ENCODE assay signal across 10 cellular contexts in the genomic region with DNA sequence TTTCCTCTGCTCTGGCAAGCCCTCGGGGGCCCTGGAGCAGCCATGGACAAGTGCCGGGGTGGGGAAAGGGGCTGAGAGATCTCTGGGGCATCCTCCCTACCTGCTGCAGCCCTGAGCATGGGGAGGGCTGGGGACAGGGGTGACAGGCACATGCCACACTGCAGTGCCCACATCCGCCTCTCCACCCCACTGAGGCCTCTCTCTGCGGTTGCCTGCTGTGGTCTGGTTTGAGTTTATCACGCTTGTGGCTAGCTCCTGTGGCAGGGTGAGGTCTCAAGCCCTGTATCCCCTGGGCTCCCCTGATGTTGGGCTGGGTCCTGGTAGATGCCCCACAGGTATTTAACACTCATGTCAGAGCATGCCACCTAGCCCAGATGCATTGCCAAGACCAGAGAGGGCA. TPM values are rescaled to one million over a fixed set of nuclear protein-coding genes. Genes with fewer than 3 reads are reported as not detected.
DNase-seq lines count a peak whose midpoint lies in the region; ATAC-seq and TF ChIP-seq lines count a peak whose summit lies in the region.
"Had no signal": no experiment of that assay in that cellular context is flagged by ENCODE, and none has a peak within 500 bp of the region (broad histone marks: within the 10 kb centered on the region; RNA-seq: fewer than 3 reads in every experiment).

No MANE protein-coding gene starts in this region.

- H3K4me3 Mint-ChIP-seq in CD4-positive, alpha-beta memory T cell = peak overlapping the region in 7 of 8 donors; percentile 17 to 81 (median 70)
- H3K4me3 Mint-ChIP-seq: HFFc6 had no signal

- DNase-seq in CD4-positive, alpha-beta memory T cell = peak; percentile 74 to 79 (median 78)
- DNase-seq in MV-4-11 (lab: John Stamatoyannopoulos, UW) (peak; percentile 79), activated T-cell treated with anti-CD3 and anti-CD28 coated beads for 1 hour (ENCODE audit: low read depth) (peak; percentile 40), spleen (peak; percentile 91), GM10248 (ENCODE audit: extremely low spot score) (no peak), Ammon's horn (ENCODE audit: low spot score) (no peak), NCI-H1092 treated with DMSO at 0.1 percent for 48 hours (lab: John Stamatoyannopoulos, UW) (no peak)
- DNase-seq: HFFc6, NCI-H524 had no signal

- CTCF ChIA-PET in CD4-positive, alpha-beta memory T cell (lab: Charles Lee; ENCODE audit: partially characterized antibody) = interaction anchor here (1.1 to 8.8 kb wide), 2 partner anchors 66 to 170 kb away, joined by 3 to 58 read pairs; no protein-coding TSS in a partner anchor
- CTCF ChIA-PET in GM10248 (lab: Yijun Ruan, JAX) = interaction anchor here (1.5 kb wide), 1 partner anchor 10 kb away, joined by 3 read pairs; no protein-coding TSS in a partner anchor

- H3K27me3 Mint-ChIP-seq in CD4-positive, alpha-beta memory T cell = peaks cover 0 to 4% of the 10 kb centered on the region in 2 donors

- no peaks in the 10 kb centered on the region for H3K36me3 Mint-ChIP-seq in CD4-positive, alpha-beta memory T cell

- no peak for TF ChIP-seq POLR2A in spleen (IDR thresholded peaks at IDR 0.05)

- POLR2A ChIA-PET in CD4-positive, alpha-beta memory T cell (lab: Charles Lee; ENCODE audit: partially characterized antibody) = interaction anchor here (1.0 to 4.0 kb wide), 8 partner anchors 9 to 77 kb away, joined by 3 to 22 read pairs (median 5); a partner anchor contains a TSS
- POLR2A ChIA-PET in GM10248 (lab: Yijun Ruan, JAX) = no interaction called here

- no peak for ATAC-seq in HG02610 (IDR thresholded peaks at IDR 0.05; ENCODE audit: unreplicated experiment)

- no peak overlapping the region for H3K4me3 ChIP-seq in CD4-positive, alpha-beta memory T cell (ENCODE audit: low read length in 2 of 2)
- peak overlapping the region in 1 of 8 donors; percentile 35 for H3K4me3 ChIP-seq in spleen

- H3K27ac ChIP-seq in CD4-positive, alpha-beta memory T cell (ENCODE audit: low read depth, low read length) = no peak overlapping the region
- peak overlapping the region in 2 of 8 donors; percentile 15 to 56 for H3K27ac ChIP-seq in spleen

- no peaks in the 10 kb centered on the region for H3K36me3 ChIP-seq in CD4-positive, alpha-beta memory T cell (ENCODE audit: insufficient read depth, low read length)
- no peaks in the 10 kb centered on the region for H3K36me3 ChIP-seq in spleen

- H3K27me3 ChIP-seq in CD4-positive, alpha-beta memory T cell (ENCODE audit: insufficient read depth, low read length) = peaks cover 6% of the 10 kb centered on the region
- H3K27me3 ChIP-seq in spleen (replicated peaks in 1 of 7) = peaks cover 0 to 98% (median 3%) of the 10 kb centered on the region in 7 donors

- intact Hi-C loops in CD4-positive, alpha-beta memory T cell (cut with micrococcal nuclease) = loop anchor here (2.0 kb wide), 3 partner anchors 48 to 68 kb away; a partner anchor contains a TSS
- intact Hi-C loops in spleen (cut with DNase I; ENCODE audit: low total_unique reads) = no loop called here

- TF ChIP-seq CTCF in spleen (IDR thresholded peaks at IDR 0.05 in 8 of 11, conservative IDR thresholded peaks at IDR 0.05 in 3 of 11) (no peak), GM10248 (IDR thresholded peaks at IDR 0.05; ENCODE audit: control extremely low read depth, extremely low read depth, low read depth, missing control alignments) (no peak)

- peaks cover 36 to 68% (median 50%) of the 10 kb centered on the region in 4 donors for H3K4me1 Mint-ChIP-seq in CD4-positive, alpha-beta memory T cell

- no peaks in the 10 kb centered on the region for H3K9me3 ChIP-seq in CD4-positive, alpha-beta memory T cell (ENCODE audit: control insufficient read depth in 1 of 2, low read length in 2 of 2)
- H3K9me3 ChIP-seq in spleen = no peaks in the 10 kb centered on the region

- peaks cover 61% of the 10 kb centered on the region for H3K4me1 ChIP-seq in CD4-positive, alpha-beta memory T cell (ENCODE audit: insufficient read depth, low read length)
- peaks cover 36 to 72% (median 55%) of the 10 kb centered on the region in 6 donors for H3K4me1 ChIP-seq in spleen

- peaks cover 0 to 2% (median 0%) of the 10 kb centered on the region in 8 donors for H3K9me3 Mint-ChIP-seq in CD4-positive, alpha-beta memory T cell
- H3K9me3 Mint-ChIP-seq: HFFc6 had no signal

- H3K27ac Mint-ChIP-seq in CD4-positive, alpha-beta memory T cell = peak overlapping the region in 4 of 7 donors; percentile 4 to 76 (median 48)
- H3K27ac Mint-ChIP-seq: HFFc6 had no signal

- WGBS in spleen, 5 donors = 23 to 56% (median 38%) methylated on average over 4 to 5 of the region's 5 CpGs

RNA-seq across cellular contexts. Expression of a gene that starts 52.9 kb away (rescaled TPM):
- total RNA-seq in CD4-positive, alpha-beta memory T cell = not detected
- polyA plus RNA-seq in CD4-positive, alpha-beta memory T cell = not detected
- not detected for total RNA-seq in spleen
- not detected for polyA plus RNA-seq in spleen
- total RNA-seq: HFFc6 had no signal

Comparison
In these comparisons a context has a peak if more than half of its experiments do, and no peak if none do; other contexts are left out.
1. DNase-seq: peak in CD4-positive, alpha-beta memory T cell (5 of 5), MV-4-11 (single experiment), activated T-cell treated with anti-CD3 and anti-CD28 coated beads for 1 hour (single experiment) and spleen (single experiment); none in GM10248 (single experiment), Ammon's horn (single experiment) and NCI-H1092 treated with DMSO at 0.1 percent for 48 hours (single experiment).